Comparison of ENCODE assay signal across 10 cellular contexts in genomic region chr16:27322858-27323780, GRCh38. TPM values are rescaled to one million over a fixed set of nuclear protein-coding genes. Genes with fewer than 3 reads are reported as not detected.
DNase-seq lines count a peak whose midpoint lies in the region; ATAC-seq and TF ChIP-seq lines count a peak whose summit lies in the region.
"Had no signal": no experiment of that assay in that cellular context is flagged by ENCODE, and none has a peak within 500 bp of the region (broad histone marks: within the 10 kb centered on the region; RNA-seq: fewer than 3 reads in every experiment).

No MANE protein-coding gene starts in this region.

- H3K9me3 ChIP-seq in esophagus squamous epithelium: no peaks in the 10 kb centered on the region

- 65 to 67% methylated on average over 7 to 9 of the region's 9 CpGs for WGBS in esophagus squamous epithelium, 2 donors

- peaks cover 0 to 7% (median 0%) of the 10 kb centered on the region in 3 donors for H3K36me3 ChIP-seq in esophagus squamous epithelium

- H3K27me3 ChIP-seq in esophagus squamous epithelium: no peaks in the 10 kb centered on the region

- H3K4me3 Mint-ChIP-seq in HFFc6: no peak overlapping the region
- H3K4me3 Mint-ChIP-seq in activated CD4-positive, alpha-beta memory T cell treated with anti-CD3 and anti-CD28 coated beads, Interleukin-2, amount 10 ng/mL, durations not matched to agents 7 days and 5 days: no peak overlapping the region

- H3K4me1 Mint-ChIP-seq in HFFc6 (ENCODE audit: low read depth): peaks cover 73% of the 10 kb centered on the region
- peaks cover 95% of the 10 kb centered on the region for H3K4me1 Mint-ChIP-seq in activated CD4-positive, alpha-beta memory T cell treated with anti-CD3 and anti-CD28 coated beads, Interleukin-2, amount 10 ng/mL, durations not matched to agents 7 days and 5 days

- peaks cover 80 to 100% (median 97%) of the 10 kb centered on the region in 3 donors for H3K4me1 ChIP-seq in esophagus squamous epithelium

- H3K9me3 Mint-ChIP-seq in HFFc6: no peaks in the 10 kb centered on the region
- no peaks in the 10 kb centered on the region for H3K9me3 Mint-ChIP-seq in activated CD4-positive, alpha-beta memory T cell treated with anti-CD3 and anti-CD28 coated beads, Interleukin-2, amount 10 ng/mL, durations not matched to agents 7 days and 5 days

- H3K4me3 ChIP-seq in esophagus squamous epithelium: peak overlapping the region in 1 of 4 donors; percentile 9

- TF ChIP-seq CTCF in HFFc6 (IDR thresholded peaks at IDR 0.05) (no peak), esophagus squamous epithelium (IDR thresholded peaks at IDR 0.05) (no peak)

- CTCF ChIA-PET in activated CD4-positive, alpha-beta memory T cell treated with anti-CD3 and anti-CD28 coated beads, Interleukin-2, amount 10 ng/mL, durations not matched to agents 7 days and 5 days (lab: Charles Lee): interaction anchor here (2.7 to 10.1 kb wide), 2 partner anchors 87 to 92 kb away, joined by 10 to 146 read pairs; no protein-coding TSS in a partner anchor

- intact Hi-C loops in esophagus squamous epithelium (cut with DNase I): no loop called here

- H3K27ac ChIP-seq in esophagus squamous epithelium: peak overlapping the region; percentile 90 to 100 (median 98)

- POLR2A ChIA-PET in activated CD4-positive, alpha-beta memory T cell treated with anti-CD3 and anti-CD28 coated beads, Interleukin-2, amount 10 ng/mL, durations not matched to agents 7 days and 5 days (lab: Charles Lee): interaction anchor here (1.3 to 10.1 kb wide), 4 partner anchors 16 to 84 kb away, joined by 3 to 448 read pairs (median 4); no protein-coding TSS in a partner anchor

- TF ChIP-seq POLR2A in esophagus squamous epithelium (IDR thresholded peaks at IDR 0.05): no peak

- H3K27ac Mint-ChIP-seq in HFFc6: peak overlapping the region; percentile 28; the same call in 1 of the 2 replicates
- peak overlapping the region; percentile 34 for H3K27ac Mint-ChIP-seq in activated CD4-positive, alpha-beta memory T cell treated with anti-CD3 and anti-CD28 coated beads, Interleukin-2, amount 10 ng/mL, durations not matched to agents 7 days and 5 days

- peaks cover 20% of the 10 kb centered on the region for H3K36me3 Mint-ChIP-seq in HFFc6 (ENCODE audit: low read depth)
- peaks cover 88% of the 10 kb centered on the region for H3K36me3 Mint-ChIP-seq in activated CD4-positive, alpha-beta memory T cell treated with anti-CD3 and anti-CD28 coated beads, Interleukin-2, amount 10 ng/mL, durations not matched to agents 7 days and 5 days (ENCODE audit: low read depth)

- DNase-seq in HFFc6 (no peak), esophagus squamous epithelium (lab: John Stamatoyannopoulos, UW) (no peak), renal cortical epithelial cell (ENCODE audit: low read depth) (peak; percentile 43), Kasumi-1 (lab: John Stamatoyannopoulos, UW) (no peak), SHP77 (lab: John Stamatoyannopoulos, UW) (no peak)
- DNase-seq in activated CD4-positive, alpha-beta memory T cell treated with anti-CD3 and anti-CD28 coated beads, Interleukin-2, amount 10 ng/mL, durations not matched to agents 7 days and 5 days: no peak
- no peak for DNase-seq in effector CD4-positive, alpha-beta T cell
- DNase-seq: H7, NCI-H2029 had no signal

- H3K27me3 Mint-ChIP-seq in HFFc6 (ENCODE audit: insufficient read depth): no peaks in the 10 kb centered on the region
- H3K27me3 Mint-ChIP-seq in activated CD4-positive, alpha-beta memory T cell treated with anti-CD3 and anti-CD28 coated beads, Interleukin-2, amount 10 ng/mL, durations not matched to agents 7 days and 5 days: no peaks in the 10 kb centered on the region

- ATAC-seq in HG02678 (IDR thresholded peaks at IDR 0.05; ENCODE audit: unreplicated experiment): no peak

RNA-seq across cellular contexts. Expression of gene IL4R, which starts 9.3 kb away (rescaled TPM):
- 10 to 100 TPM; 20.0 to 27.0 (median 23.2) TPM for total RNA-seq in HFFc6 (2021; fragmentation: NEBNext Ultra II Directional; extraction: Animal tissue kit (Norgen Biotek cat#: 25700))
- 100 to 1,000 TPM; 257 to 268 TPM for total RNA-seq in activated CD4-positive, alpha-beta memory T cell treated with anti-CD3 and anti-CD28 coated beads, Interleukin-2, amount 10 ng/mL, durations not matched to agents 7 days and 5 days
- total RNA-seq in esophagus squamous epithelium (10 to 100 TPM; 84.9 to 97.9 (median 89.8) TPM), renal cortical epithelial cell (20.1 and 31.7 TPM in 2 replicates)

RNA-seq across cellular contexts. Expression of gene NSMCE1, which starts 54.5 kb away (rescaled TPM):
- total RNA-seq in HFFc6 (2021; fragmentation: NEBNext Ultra II Directional; extraction: Animal tissue kit (Norgen Biotek cat#: 25700)): 10 to 100 TPM; 63.6 to 71.3 (median 66.5) TPM
- 100 to 1,000 TPM; 100 to 106 TPM for total RNA-seq in activated CD4-positive, alpha-beta memory T cell treated with anti-CD3 and anti-CD28 coated beads, Interleukin-2, amount 10 ng/mL, durations not matched to agents 7 days and 5 days
- total RNA-seq in esophagus squamous epithelium: 10 to 100 TPM; 22.4 to 92.4 (median 29.5) TPM
- total RNA-seq in renal cortical epithelial cell: 72.1 and 94.6 TPM in 2 replicates
